In genomic region chr17:17502741-17503565, GRCh38 we compare ENCODE assay signal across 19 cellular contexts. TPM values are rescaled to one million over a fixed set of nuclear protein-coding genes. Genes with fewer than 3 reads are reported as not detected.
DNase-seq lines count a peak whose midpoint lies in the region; ATAC-seq and TF ChIP-seq lines count a peak whose summit lies in the region.
"Had no signal": no experiment of that assay in that cellular context is flagged by ENCODE, and none has a peak within 500 bp of the region (broad histone marks: within the 10 kb centered on the region; RNA-seq: fewer than 3 reads in every experiment).

No MANE protein-coding gene starts in this region.

- 90 to 94% (median 91%) methylated on average over 21 of the region's 21 CpGs for WGBS in spleen, 5 donors

- POLR2A ChIA-PET in WTC11 (lab: Charles Lee) = no interaction called here

- H3K9me3 ChIP-seq in lower lobe of right lung = no peaks in the 10 kb centered on the region
- no peaks in the 10 kb centered on the region for H3K9me3 ChIP-seq in spleen
- no peaks in the 10 kb centered on the region for H3K9me3 ChIP-seq in gastrocnemius medialis

- H3K4me3 ChIP-seq in lower lobe of right lung = no peak overlapping the region
- no peak overlapping the region for H3K4me3 ChIP-seq in spleen
- H3K4me3 ChIP-seq in gastrocnemius medialis = no peak overlapping the region
- H3K4me3 ChIP-seq: GM23248 had no signal

- no peak for TF ChIP-seq POLR2A in spleen (IDR thresholded peaks at IDR 0.05)
- TF ChIP-seq POLR2A in gastrocnemius medialis (IDR thresholded peaks at IDR 0.05) = no peak

- no peak overlapping the region for H3K4me3 Mint-ChIP-seq in activated naive CD4-positive, alpha-beta T cell treated with anti-CD3 and anti-CD28 coated beads, Interleukin-2, amount 50 U/mL, for 24 hours
- no peak overlapping the region for H3K4me3 Mint-ChIP-seq in WTC11

- H3K36me3 ChIP-seq in lower lobe of right lung = no peaks in the 10 kb centered on the region
- no peaks in the 10 kb centered on the region for H3K36me3 ChIP-seq in spleen
- H3K36me3 ChIP-seq in gastrocnemius medialis = no peaks in the 10 kb centered on the region

- CTCF ChIA-PET in WTC11 (lab: Charles Lee) = interaction anchor here (1.2 to 3.4 kb wide), 2 partner anchors 8 to 67 kb away, joined by 3 to 19 read pairs; no protein-coding TSS in a partner anchor

- no peaks in the 10 kb centered on the region for H3K9me3 Mint-ChIP-seq in activated naive CD4-positive, alpha-beta T cell treated with anti-CD3 and anti-CD28 coated beads, Interleukin-2, amount 50 U/mL, for 24 hours
- no peaks in the 10 kb centered on the region for H3K9me3 Mint-ChIP-seq in WTC11
- H3K9me3 Mint-ChIP-seq: CD8-positive, alpha-beta memory T cell had no signal

- ATAC-seq in WTC11 = no peak
- ATAC-seq in lower lobe of right lung = no peak
- no peak for ATAC-seq in gastrocnemius medialis
- ATAC-seq: PC-3 had no signal

- no peaks in the 10 kb centered on the region for H3K36me3 Mint-ChIP-seq in activated naive CD4-positive, alpha-beta T cell treated with anti-CD3 and anti-CD28 coated beads, Interleukin-2, amount 50 U/mL, for 24 hours
- H3K36me3 Mint-ChIP-seq in WTC11 = no peaks in the 10 kb centered on the region
- H3K36me3 Mint-ChIP-seq: CD8-positive, alpha-beta memory T cell had no signal

- H3K27ac ChIP-seq in lower lobe of right lung (no peak overlapping the region), spleen (no peak overlapping the region), gastrocnemius medialis (no peak overlapping the region)
- H3K27ac ChIP-seq: 22Rv1, GM23248, RWPE1 had no signal

- in situ Hi-C loops in gastrocnemius medialis (cut with MboI; ENCODE audit: low sequenced_read_pairs in 4 of 4) = loop anchor here in 2 of 4 donors (5.0 to 10.0 kb wide), 2 partner anchors 64 to 148 kb away; no protein-coding TSS in a partner anchor

- peak overlapping the region; percentile 41 for H3K27ac Mint-ChIP-seq in activated naive CD4-positive, alpha-beta T cell treated with anti-CD3 and anti-CD28 coated beads, Interleukin-2, amount 50 U/mL, for 24 hours
- H3K27ac Mint-ChIP-seq in WTC11 = peak overlapping the region; percentile 9; the same call in 1 of the 2 replicates
- H3K27ac Mint-ChIP-seq: CD8-positive, alpha-beta memory T cell had no signal

- H3K27me3 ChIP-seq in lower lobe of right lung (ENCODE audit: low read depth) (no peaks in the 10 kb centered on the region), spleen (replicated peaks in 1 of 7) (no peaks in the 10 kb centered on the region), gastrocnemius medialis (no peaks in the 10 kb centered on the region)

- H3K4me1 ChIP-seq in lower lobe of right lung = no peaks in the 10 kb centered on the region
- peaks cover 0 to 19% (median 11%) of the 10 kb centered on the region in 6 donors for H3K4me1 ChIP-seq in spleen
- peaks cover 11 to 14% of the 10 kb centered on the region in 2 donors for H3K4me1 ChIP-seq in gastrocnemius medialis

- TF ChIP-seq CTCF in WTC11 (IDR thresholded peaks at IDR 0.05) = no peak
- TF ChIP-seq CTCF in lower lobe of right lung (IDR thresholded peaks at IDR 0.05) = no peak
- TF ChIP-seq CTCF in spleen (IDR thresholded peaks at IDR 0.05 in 8 of 11, conservative IDR thresholded peaks at IDR 0.05 in 3 of 11) = no peak
- TF ChIP-seq CTCF in gastrocnemius medialis (IDR thresholded peaks at IDR 0.05 in 4 of 5, conservative IDR thresholded peaks at IDR 0.05 in 1 of 5) = no peak

- H3K4me1 Mint-ChIP-seq in activated naive CD4-positive, alpha-beta T cell treated with anti-CD3 and anti-CD28 coated beads, Interleukin-2, amount 50 U/mL, for 24 hours = no peaks in the 10 kb centered on the region
- no peaks in the 10 kb centered on the region; the same call in 1 of the 2 replicates for H3K4me1 Mint-ChIP-seq in WTC11
- H3K4me1 Mint-ChIP-seq: CD8-positive, alpha-beta memory T cell had no signal

- intact Hi-C loops in lower lobe of right lung (cut with DNase I) (no loop called here), spleen (cut with DNase I; ENCODE audit: low total_unique reads) (loop anchor here (10.0 kb wide), 1 partner anchor 112 kb away; no protein-coding TSS in a partner anchor), gastrocnemius medialis (cut with DNase I; ENCODE audit: low total_unique reads) (no loop called here)

- DNase-seq in activated naive CD4-positive, alpha-beta T cell treated with anti-CD3 and anti-CD28 coated beads, Interleukin-2, amount 50 U/mL, for 16 hours = no peak
- DNase-seq in WTC11 (ENCODE audit: low spot score) (no peak), lower lobe of right lung (peak; percentile 3), spleen (peak; percentile 44), gastrocnemius medialis (no peak), NCI-H510A (lab: John Stamatoyannopoulos, UW) (no peak)
- no peak for DNase-seq in activated CD4-positive, alpha-beta T cell treated with anti-CD3 and anti-CD28 coated beads, Interleukin-2, amount 50 U/mL, for 1 hour
- DNase-seq: CD8-positive, alpha-beta memory T cell; DMS79; GM23248; KBM-7; NCI-H1417 treated with DMSO at 0.1 percent for 48 hours; NCI-H1930; NCI-H446 treated with DMSO at 0.1 percent for 48 hours; NCI-H748 treated with DMSO at 0.1 percent for 48 hours; PC-3 had no signal

- H3K27me3 Mint-ChIP-seq in activated naive CD4-positive, alpha-beta T cell treated with anti-CD3 and anti-CD28 coated beads, Interleukin-2, amount 50 U/mL, for 24 hours = no peaks in the 10 kb centered on the region
- H3K27me3 Mint-ChIP-seq in WTC11 (ENCODE audit: low read depth) = no peaks in the 10 kb centered on the region; the same call in 1 of the 2 replicates

TF ChIP-seq in WTC11, 78 proteins besides CTCF, POLR2A, EP300 and RAD21 (continues in another document):
- TF ChIP-seq GRHL2 (CRISPR knock-in tag; IDR thresholded peaks at IDR 0.05; ENCODE audit: insufficient replicate concordance, severe bottlenecking) = no peak
- no peak for TF ChIP-seq E2F4 (CRISPR knock-in tag; IDR thresholded peaks at IDR 0.05; ENCODE audit: borderline replicate concordance, low read depth)
- TF ChIP-seq NR1H2 (CRISPR knock-in tag; IDR thresholded peaks at IDR 0.05) = no peak
- no peak for TF ChIP-seq ZMAT4 (CRISPR knock-in tag; IDR thresholded peaks at IDR 0.05)
- TF ChIP-seq IRF2 (CRISPR knock-in tag; IDR thresholded peaks at IDR 0.05; ENCODE audit: borderline replicate concordance, low read depth) = no peak
- TF ChIP-seq ZNF281 (CRISPR knock-in tag; IDR thresholded peaks at IDR 0.05) = no peak
- no peak for TF ChIP-seq ZNF416 (CRISPR knock-in tag; IDR thresholded peaks at IDR 0.05)
- no peak for TF ChIP-seq OVOL2 (CRISPR knock-in tag; IDR thresholded peaks at IDR 0.05; ENCODE audit: borderline replicate concordance)
- TF ChIP-seq CBFB (CRISPR knock-in tag; IDR thresholded peaks at IDR 0.05; ENCODE audit: low read depth) = no peak
- no peak for TF ChIP-seq SOX15 (CRISPR knock-in tag; IDR thresholded peaks at IDR 0.05)

RNA-seq across cellular contexts. Expression of gene RASD1, which starts 6.8 kb away (rescaled TPM):
- total RNA-seq in WTC11 (2021) (5.1 to 5.3 TPM (median 5.2 TPM) in 3 replicates), lower lobe of right lung (24.6 TPM), spleen (10 to 100 TPM in 5 of 7 donors, 1 to 10 TPM in 2; 6.6 to 52.3 (median 13.1) TPM), gastrocnemius medialis (100 to 1,000 TPM in 2 of 4 donors, 10 to 100 TPM in 2; 61.3 to 264 (median 102) TPM)
- 1 to 10 TPM; 2.9 to 7.9 (median 3.3) TPM for polyA plus RNA-seq in spleen

RNA-seq across cellular contexts. Expression of gene MED9, which starts 26.2 kb away (rescaled TPM):
- 15.9 to 21.1 TPM (median 18.1 TPM) in 3 replicates for total RNA-seq in WTC11 (2021)
- 14.5 TPM for total RNA-seq in lower lobe of right lung
- total RNA-seq in spleen = 10 to 100 TPM; 13.8 to 19.2 (median 16.6) TPM
- 10 to 100 TPM in 2 of 3 donors, 1 to 10 TPM in 1; 8.5 to 13.7 (median 10.3) TPM for polyA plus RNA-seq in spleen
- total RNA-seq in gastrocnemius medialis = 10 to 100 TPM; 20.4 to 33.7 (median 27.7) TPM

Comparison
In these comparisons a context has a peak if more than half of its experiments do, and no peak if none do; other contexts are left out.
1. DNase-seq: peak in lower lobe of right lung (single experiment) and spleen (single experiment); none in activated naive CD4-positive, alpha-beta T cell treated with anti-CD3 and anti-CD28 coated beads, Interleukin-2, amount 50 U/mL, for 16 hours (single experiment), WTC11 (single experiment), gastrocnemius medialis (0 of 2), NCI-H510A (single experiment) and activated CD4-positive, alpha-beta T cell treated with anti-CD3 and anti-CD28 coated beads, Interleukin-2, amount 50 U/mL, for 1 hour (single experiment).